11 cellular contexts compared by ENCODE assay signal in genomic region chr12:93223440-93224426, GRCh38.
DNase-seq lines count a peak whose midpoint lies in the region; ATAC-seq and TF ChIP-seq lines count a peak whose summit lies in the region.
"Had no signal": no experiment of that assay in that cellular context is flagged by ENCODE, and none has a peak within 500 bp of the region (broad histone marks: within the 10 kb centered on the region; RNA-seq: fewer than 3 reads in every experiment).

No MANE protein-coding gene starts in this region.

- TF ChIP-seq CTCF in left ventricle myocardium inferior (IDR thresholded peaks at IDR 0.05; ENCODE audit: borderline replicate concordance), result no peak
- TF ChIP-seq CTCF in fibroblast of villous mesenchyme (IDR thresholded peaks at IDR 0.05; ENCODE audit: insufficient read depth, low read depth, low read length), result no peak

- peak overlapping the region; percentile 50 for H3K27ac ChIP-seq in left ventricle myocardium inferior (replicated peaks)
- H3K27ac ChIP-seq: KMS-11 had no signal

- H3K36me3 ChIP-seq in left ventricle myocardium inferior, result no peaks in the 10 kb centered on the region

- ATAC-seq in left cardiac atrium (no peak), HG02763 (IDR thresholded peaks at IDR 0.05; ENCODE audit: unreplicated experiment) (no peak)

- peaks cover 20% of the 10 kb centered on the region for H3K9me3 ChIP-seq in left ventricle myocardium inferior (replicated peaks)

- H3K27me3 ChIP-seq in left ventricle myocardium inferior (ENCODE audit: low read depth), result no peaks in the 10 kb centered on the region

- intact Hi-C loops in left ventricle myocardium inferior (cut with micrococcal nuclease) (no loop called here), left cardiac atrium (cut with DNase I) (no loop called here)

- H3K4me1 ChIP-seq in left ventricle myocardium inferior, result peaks cover 33% of the 10 kb centered on the region

- DNase-seq in left ventricle myocardium inferior (no peak), left cardiac atrium (no peak), NOMO-1 treated with DMSO at 0.1 percent for 48 hours (lab: John Stamatoyannopoulos, UW; ENCODE audit: unreplicated experiment) (peak; percentile 55), fibroblast of villous mesenchyme (ENCODE audit: low read depth) (peak; percentile 41), T-helper 2 cell (no peak)
- DNase-seq in stimulated activated CD4-positive, alpha-beta T cell treated with anti-CD3 and anti-CD28 coated beads, Interleukin-4, amount 100 ng/mL, for 4 hours, result no peak
- DNase-seq in stimulated activated CD4-positive, alpha-beta T cell treated with anti-CD3 and anti-CD28 coated beads, Interleukin-2, amount 100 ng/mL, for 48 hours, result no peak
- DNase-seq: activated CD4-positive, alpha-beta T cell treated with anti-CD3 and anti-CD28 coated beads for 4 hours; activated naive CD4-positive, alpha-beta T cell treated with Interleukin-2 at 50 U/mL for 16 hours had no signal

- H3K4me3 ChIP-seq in left ventricle myocardium inferior, result no peak overlapping the region
- no peak overlapping the region for H3K4me3 ChIP-seq in fibroblast of villous mesenchyme (ENCODE audit: low read depth, low read length)

Comparison
In these comparisons a context has a peak if more than half of its experiments do, and no peak if none do; other contexts are left out.
1. DNase-seq: peak in NOMO-1 treated with DMSO at 0.1 percent for 48 hours (single experiment) and fibroblast of villous mesenchyme (single experiment); none in left ventricle myocardium inferior (single experiment), left cardiac atrium (single experiment), stimulated activated CD4-positive, alpha-beta T cell treated with anti-CD3 and anti-CD28 coated beads, Interleukin-4, amount 100 ng/mL, for 4 hours (0 of 2), T-helper 2 cell (0 of 5) and stimulated activated CD4-positive, alpha-beta T cell treated with anti-CD3 and anti-CD28 coated beads, Interleukin-2, amount 100 ng/mL, for 48 hours (0 of 2).